ENCODE assay signal across 10 cellular contexts in the genomic region with DNA sequence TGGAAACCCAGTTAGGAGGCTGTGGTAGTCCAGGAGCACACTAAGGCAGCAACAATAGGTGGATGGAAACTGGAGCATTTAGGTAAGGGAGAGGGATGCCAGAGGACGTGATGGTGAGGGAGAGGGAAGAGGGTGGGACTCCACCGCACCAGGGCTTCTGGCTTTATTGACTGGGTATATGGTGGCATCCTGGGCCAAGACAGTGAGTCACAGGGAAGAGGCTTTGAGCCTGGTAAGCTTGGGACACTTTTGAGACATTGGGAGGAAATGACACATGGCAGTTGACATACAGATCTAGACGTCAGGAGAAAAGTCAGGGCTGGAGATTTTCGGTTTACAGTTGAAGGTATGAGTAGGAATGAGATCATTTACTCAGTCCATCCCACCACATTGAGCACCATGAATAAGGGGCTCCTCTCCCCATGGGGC. TPM values are rescaled to one million over a fixed set of nuclear protein-coding genes. Genes with fewer than 3 reads are reported as not detected.
A peak's percentile ranks its signal among the peaks of the same experiment; 100 is the strongest.
DNase-seq lines count a peak whose midpoint lies in the region; ATAC-seq and TF ChIP-seq lines count a peak whose summit lies in the region.
"Had no signal": no experiment of that assay in that cellular context is flagged by ENCODE, and none has a peak within 500 bp of the region (broad histone marks: within the 10 kb centered on the region; RNA-seq: fewer than 3 reads in every experiment).

No MANE protein-coding gene starts in this region.

- no peaks in the 10 kb centered on the region for H4K20me1 ChIP-seq in BLaER1

- H3K9ac ChIP-seq in BLaER1, result no peak overlapping the region

- H3K4me1 ChIP-seq in BLaER1 (peaks cover 68% of the 10 kb centered on the region), mucosa of descending colon (ENCODE audit: low read depth) (no peaks in the 10 kb centered on the region)

- H3K4me2 ChIP-seq in BLaER1, result peak overlapping the region; percentile 75

- peak; percentile 92 for DNase-seq in MG63
- no peak for DNase-seq in activated naive CD8-positive, alpha-beta T cell treated with anti-CD3 and anti-CD28 coated beads, Interleukin-2, amount 10 ng/mL, durations not matched to agents 7 days and 5 days
- no peak for DNase-seq in mucosa of descending colon
- no peak for DNase-seq in mesothelial cell of epicardium (ENCODE audit: low spot score in 2 of 2, unreplicated experiment in 2 of 2)
- DNase-seq in NCI-H2171 treated with DMSO at 0.1 percent for 48 hours (lab: John Stamatoyannopoulos, UW), result no peak
- no peak for DNase-seq in GDM1 (lab: John Stamatoyannopoulos, UW)
- DNase-seq: KG1 had no signal

- H3K27ac ChIP-seq in BLaER1, result peak overlapping the region; percentile 64
- H3K27ac ChIP-seq: neutrophil had no signal

- H3K36me3 Mint-ChIP-seq in activated naive CD8-positive, alpha-beta T cell treated with anti-CD3 and anti-CD28 coated beads, Interleukin-2, amount 10 ng/mL, durations not matched to agents 7 days and 5 days, result no peaks in the 10 kb centered on the region
- H3K36me3 Mint-ChIP-seq in mesothelial cell of epicardium, result no peaks in the 10 kb centered on the region

- no peaks in the 10 kb centered on the region for H3K27me3 Mint-ChIP-seq in activated naive CD8-positive, alpha-beta T cell treated with anti-CD3 and anti-CD28 coated beads, Interleukin-2, amount 10 ng/mL, durations not matched to agents 7 days and 5 days
- peaks cover 17% of the 10 kb centered on the region for H3K27me3 Mint-ChIP-seq in mesothelial cell of epicardium (ENCODE audit: low read depth)

- H3K27me3 ChIP-seq in BLaER1 (no peaks in the 10 kb centered on the region), MG63 (no peaks in the 10 kb centered on the region)

- H3K4me3 Mint-ChIP-seq in activated naive CD8-positive, alpha-beta T cell treated with anti-CD3 and anti-CD28 coated beads, Interleukin-2, amount 10 ng/mL, durations not matched to agents 7 days and 5 days, result peak overlapping the region; percentile 12
- no peak overlapping the region for H3K4me3 Mint-ChIP-seq in mesothelial cell of epicardium

- H3K9me3 ChIP-seq in BLaER1, result no peaks in the 10 kb centered on the region
- no peaks in the 10 kb centered on the region for H3K9me3 ChIP-seq in MG63
- H3K9me3 ChIP-seq in mucosa of descending colon, result no peaks in the 10 kb centered on the region
- H3K9me3 ChIP-seq: neutrophil had no signal

- no peaks in the 10 kb centered on the region for H3K9me3 Mint-ChIP-seq in activated naive CD8-positive, alpha-beta T cell treated with anti-CD3 and anti-CD28 coated beads, Interleukin-2, amount 10 ng/mL, durations not matched to agents 7 days and 5 days
- no peaks in the 10 kb centered on the region for H3K9me3 Mint-ChIP-seq in mesothelial cell of epicardium

- H3K36me3 ChIP-seq in BLaER1, result no peaks in the 10 kb centered on the region
- peaks cover 14% of the 10 kb centered on the region for H3K36me3 ChIP-seq in MG63
- no peaks in the 10 kb centered on the region for H3K36me3 ChIP-seq in mucosa of descending colon (ENCODE audit: low read depth)
- H3K36me3 ChIP-seq: neutrophil had no signal

- H3K27ac Mint-ChIP-seq in activated naive CD8-positive, alpha-beta T cell treated with anti-CD3 and anti-CD28 coated beads, Interleukin-2, amount 10 ng/mL, durations not matched to agents 7 days and 5 days, result peak overlapping the region; percentile 10
- no peak overlapping the region for H3K27ac Mint-ChIP-seq in mesothelial cell of epicardium

- intact Hi-C loops in mucosa of descending colon (cut with DNase I, micrococcal nuclease), result no loop called here

- no peak overlapping the region for H3K4me3 ChIP-seq in BLaER1
- H3K4me3 ChIP-seq in MG63, result no peak overlapping the region
- H3K4me3 ChIP-seq in mucosa of descending colon, result no peak overlapping the region

- TF ChIP-seq CTCF in mucosa of descending colon (IDR thresholded peaks at IDR 0.05), result no peak
- TF ChIP-seq CTCF in mesothelial cell of epicardium (IDR thresholded peaks at IDR 0.05; ENCODE audit: unreplicated experiment), result no peak

- POLR2A ChIA-PET in activated naive CD8-positive, alpha-beta T cell treated with anti-CD3 and anti-CD28 coated beads, Interleukin-2, amount 10 ng/mL, durations not matched to agents 7 days and 5 days (lab: Charles Lee), result interaction anchor here (8.3 kb wide), 1 partner anchor 14 kb away, joined by 90 read pairs; a partner anchor contains a TSS

- H3K4me1 Mint-ChIP-seq in activated naive CD8-positive, alpha-beta T cell treated with anti-CD3 and anti-CD28 coated beads, Interleukin-2, amount 10 ng/mL, durations not matched to agents 7 days and 5 days, result peaks cover 60% of the 10 kb centered on the region
- H3K4me1 Mint-ChIP-seq in mesothelial cell of epicardium, result no peaks in the 10 kb centered on the region

- ATAC-seq in activated naive CD8-positive, alpha-beta T cell treated with anti-CD3 and anti-CD28 coated beads, Interleukin-2, amount 10 ng/mL, durations not matched to agents 7 days and 5 days (ENCODE audit: low read depth), result peak; percentile 15
- ATAC-seq in mucosa of descending colon (peak; percentile 33), HG02588 (IDR thresholded peaks at IDR 0.05; ENCODE audit: unreplicated experiment) (no peak)

RNA-seq across cellular contexts. Expression of a gene that starts 14.9 kb away (rescaled TPM):
- total RNA-seq in MG63 (2014; rRNA removed; shearing (Covaris generic); ENCODE audit: low replicate concordance), result 40.8 and 60.9 TPM in 2 replicates
- total RNA-seq in activated naive CD8-positive, alpha-beta T cell treated with anti-CD3 and anti-CD28 coated beads, Interleukin-2, amount 10 ng/mL, durations not matched to agents 7 days and 5 days, result 10 to 100 TPM; 26.8 to 30.7 TPM
- total RNA-seq in mucosa of descending colon (10 to 100 TPM; 29.0 to 75.8 (median 29.7) TPM), mesothelial cell of epicardium (0.23 to 0.38 TPM (median 0.25 TPM) in 3 replicates)

Comparison
In these comparisons a context has a peak if more than half of its experiments do, and no peak if none do; other contexts are left out.
1. RNA of a gene that starts 14.9 kb away (total RNA-seq): 40.8 to 60.9 TPM in MG63, 26.8 to 30.7 TPM in activated naive CD8-positive, alpha-beta T cell treated with anti-CD3 and anti-CD28 coated beads, Interleukin-2, amount 10 ng/mL, durations not matched to agents 7 days and 5 days and 29.0 to 75.8 TPM in mucosa of descending colon; 0.23 to 0.38 TPM in mesothelial cell of epicardium; every median in the first group is over 10 times any median in the second.